In the genomic region with DNA sequence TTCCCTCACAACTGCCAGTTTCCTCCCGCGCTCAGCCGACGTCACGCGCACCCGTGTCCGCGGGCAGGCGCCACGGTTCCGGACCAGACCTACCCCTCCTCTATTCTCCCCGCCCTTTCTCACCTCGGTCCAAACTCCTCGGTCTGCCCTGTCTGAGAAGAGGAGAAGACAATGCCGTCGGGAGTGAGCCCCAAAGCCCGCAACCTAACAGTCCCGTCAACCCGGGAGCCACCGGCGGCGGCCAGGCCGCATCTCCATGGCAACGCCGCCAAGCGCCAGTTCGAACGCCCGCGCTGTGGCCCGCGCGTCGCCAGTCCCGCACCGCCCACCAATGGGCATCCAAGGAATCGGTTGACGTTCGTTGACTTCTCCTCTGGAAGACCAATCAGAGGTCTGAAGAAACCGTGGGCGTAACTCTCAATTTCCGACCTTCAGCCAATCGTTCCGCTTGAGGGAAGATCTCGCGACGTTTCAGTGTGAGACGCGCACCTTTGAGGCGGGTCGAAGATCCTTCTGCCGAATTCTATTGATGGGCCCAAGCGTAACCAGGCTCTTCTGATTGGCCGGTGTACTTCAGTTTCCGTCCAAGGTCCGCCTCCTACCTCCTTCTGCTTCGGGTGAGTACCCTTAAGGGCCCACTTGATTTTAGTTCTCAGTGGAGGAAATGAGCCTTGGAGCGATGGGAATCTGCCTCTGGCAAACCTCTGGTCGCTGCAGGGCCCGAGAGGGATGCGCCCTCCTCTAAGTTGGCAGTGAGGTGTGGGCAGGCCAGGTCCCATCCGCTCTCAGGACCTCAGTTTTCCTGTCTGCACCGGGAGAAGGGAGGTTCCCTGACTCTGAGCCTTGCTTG, we compare ENCODE assay signal across 1 cellular context.
A peak's percentile ranks its signal among the peaks of the same experiment; 100 is the strongest.
TF ChIP-seq lines count a peak whose summit lies in the region.

A gene with protein sequence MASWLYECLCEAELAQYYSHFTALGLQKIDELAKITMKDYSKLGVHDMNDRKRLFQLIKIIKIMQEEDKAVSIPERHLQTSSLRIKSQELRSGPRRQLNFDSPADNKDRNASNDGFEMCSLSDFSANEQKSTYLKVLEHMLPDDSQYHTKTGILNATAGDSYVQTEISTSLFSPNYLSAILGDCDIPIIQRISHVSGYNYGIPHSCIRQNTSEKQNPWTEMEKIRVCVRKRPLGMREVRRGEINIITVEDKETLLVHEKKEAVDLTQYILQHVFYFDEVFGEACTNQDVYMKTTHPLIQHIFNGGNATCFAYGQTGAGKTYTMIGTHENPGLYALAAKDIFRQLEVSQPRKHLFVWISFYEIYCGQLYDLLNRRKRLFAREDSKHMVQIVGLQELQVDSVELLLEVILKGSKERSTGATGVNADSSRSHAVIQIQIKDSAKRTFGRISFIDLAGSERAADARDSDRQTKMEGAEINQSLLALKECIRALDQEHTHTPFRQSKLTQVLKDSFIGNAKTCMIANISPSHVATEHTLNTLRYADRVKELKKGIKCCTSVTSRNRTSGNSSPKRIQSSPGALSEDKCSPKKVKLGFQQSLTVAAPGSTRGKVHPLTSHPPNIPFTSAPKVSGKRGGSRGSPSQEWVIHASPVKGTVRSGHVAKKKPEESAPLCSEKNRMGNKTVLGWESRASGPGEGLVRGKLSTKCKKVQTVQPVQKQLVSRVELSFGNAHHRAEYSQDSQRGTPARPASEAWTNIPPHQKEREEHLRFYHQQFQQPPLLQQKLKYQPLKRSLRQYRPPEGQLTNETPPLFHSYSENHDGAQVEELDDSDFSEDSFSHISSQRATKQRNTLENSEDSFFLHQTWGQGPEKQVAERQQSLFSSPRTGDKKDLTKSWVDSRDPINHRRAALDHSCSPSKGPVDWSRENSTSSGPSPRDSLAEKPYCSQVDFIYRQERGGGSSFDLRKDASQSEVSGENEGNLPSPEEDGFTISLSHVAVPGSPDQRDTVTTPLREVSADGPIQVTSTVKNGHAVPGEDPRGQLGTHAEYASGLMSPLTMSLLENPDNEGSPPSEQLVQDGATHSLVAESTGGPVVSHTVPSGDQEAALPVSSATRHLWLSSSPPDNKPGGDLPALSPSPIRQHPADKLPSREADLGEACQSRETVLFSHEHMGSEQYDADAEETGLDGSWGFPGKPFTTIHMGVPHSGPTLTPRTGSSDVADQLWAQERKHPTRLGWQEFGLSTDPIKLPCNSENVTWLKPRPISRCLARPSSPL (N-terminal part only) (minus strand): TSS at position 286 of the 850 bp plus-strand sequence. CDS start 17,922 bp downstream, outside the sequence.
NUDT2 (plus strand) TSS at position 587 of the 850 bp plus-strand sequence. CDS start 9,471 bp downstream, outside the sequence.

TF ChIP-seq in HepG2, 621 proteins besides CTCF, POLR2A, EP300 and RAD21 (continued from another document and continues in another):
- TF ChIP-seq NPAS2 (CRISPR knock-in tag; IDR thresholded peaks at IDR 0.05; ENCODE audit: borderline replicate concordance) (no peak), KLF16 (CRISPR knock-in tag; IDR thresholded peaks at IDR 0.05) (peak in 1 of 2 experiments; percentile 68; a peak in 2 of 4 replicates), HMGA1 (CRISPR knock-in tag; conservative IDR thresholded peaks at IDR 0.05) (no peak), ZNF75D (CRISPR knock-in tag; IDR thresholded peaks at IDR 0.05; ENCODE audit: borderline replicate concordance) (no peak), PRMT3 (CRISPR knock-in tag; IDR thresholded peaks at IDR 0.05; ENCODE audit: borderline replicate concordance, low read depth) (no peak), ZBTB20 (CRISPR knock-in tag; IDR thresholded peaks at IDR 0.05; ENCODE audit: borderline replicate concordance, low read depth) (no peak), RAD51 (IDR thresholded peaks at IDR 0.05; ENCODE audit: borderline replicate concordance) (no peak), GABPB1 (CRISPR knock-in tag; IDR thresholded peaks at IDR 0.05) (peak; percentile 89), ZNF564 (CRISPR knock-in tag; IDR thresholded peaks at IDR 0.05) (no peak), MLXIP (CRISPR knock-in tag; IDR thresholded peaks at IDR 0.05; ENCODE audit: borderline replicate concordance) (no peak), HES4 (CRISPR knock-in tag; IDR thresholded peaks at IDR 0.05; ENCODE audit: borderline replicate concordance) (peak; percentile 54; the same call in 1 of the 2 replicates), GATA4 (IDR thresholded peaks at IDR 0.05; ENCODE audit: borderline replicate concordance, low read depth) (no peak), ZNF558 (CRISPR knock-in tag; IDR thresholded peaks at IDR 0.05; ENCODE audit: borderline replicate concordance) (no peak), GABPA (IDR thresholded peaks at IDR 0.05; ENCODE audit: low read depth, low read length) (peak; percentile 47; the same call in 1 of the 2 replicates), GABPA (CRISPR knock-in tag; IDR thresholded peaks at IDR 0.05; ENCODE audit: low read depth) (peak; percentile 78), ZNF776 (CRISPR knock-in tag; IDR thresholded peaks at IDR 0.05) (peak; percentile 76; the same call in 1 of the 2 replicates), ZNF7 (CRISPR knock-in tag; IDR thresholded peaks at IDR 0.05) (no peak), TOE1 (CRISPR knock-in tag; IDR thresholded peaks at IDR 0.05) (no peak), ARID3A (IDR thresholded peaks at IDR 0.05; ENCODE audit: low read depth, low read length) (no peak), MTF2 (CRISPR knock-in tag; IDR thresholded peaks at IDR 0.05; ENCODE audit: borderline replicate concordance) (no peak), KDM3A (CRISPR knock-in tag; IDR thresholded peaks at IDR 0.05; ENCODE audit: low read depth) (no peak), ZNF724P (CRISPR knock-in tag; IDR thresholded peaks at IDR 0.05; ENCODE audit: borderline replicate concordance) (no peak; the same call in 1 of the 2 replicates), ZSCAN31 (CRISPR knock-in tag; IDR thresholded peaks at IDR 0.05; ENCODE audit: low read depth) (0 out of 2 replicates have a peak, but pooled peaks have one; percentile 50), SMAD1 (CRISPR knock-in tag; IDR thresholded peaks at IDR 0.05; ENCODE audit: borderline replicate concordance, low read depth) (no peak; the same call in 1 of the 2 replicates), MBD4 (IDR thresholded peaks at IDR 0.05; ENCODE audit: borderline replicate concordance, low read length) (no peak), ZNF234 (CRISPR knock-in tag; conservative IDR thresholded peaks at IDR 0.05) (no peak), ZNF350 (CRISPR knock-in tag; IDR thresholded peaks at IDR 0.05; ENCODE audit: borderline replicate concordance, low read depth) (peak; percentile 72; the same call in 1 of the 2 replicates), SP2 (CRISPR knock-in tag; IDR thresholded peaks at IDR 0.05) (peak; percentile 95), KLF6 (CRISPR knock-in tag; IDR thresholded peaks at IDR 0.05) (peak; percentile 47), ZNF652 (CRISPR knock-in tag; IDR thresholded peaks at IDR 0.05; ENCODE audit: borderline replicate concordance, low read depth) (no peak)
- TF ChIP-seq, protein P1, sequence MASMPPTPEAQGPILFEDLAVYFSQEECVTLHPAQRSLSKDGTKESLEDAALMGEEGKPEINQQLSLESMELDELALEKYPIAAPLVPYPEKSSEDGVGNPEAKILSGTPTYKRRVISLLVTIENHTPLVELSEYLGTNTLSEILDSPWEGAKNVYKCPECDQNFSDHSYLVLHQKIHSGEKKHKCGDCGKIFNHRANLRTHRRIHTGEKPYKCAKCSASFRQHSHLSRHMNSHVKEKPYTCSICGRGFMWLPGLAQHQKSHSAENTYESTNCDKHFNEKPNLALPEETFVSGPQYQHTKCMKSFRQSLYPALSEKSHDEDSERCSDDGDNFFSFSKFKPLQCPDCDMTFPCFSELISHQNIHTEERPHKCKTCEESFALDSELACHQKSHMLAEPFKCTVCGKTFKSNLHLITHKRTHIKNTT (CRISPR knock-in tag; IDR thresholded peaks at IDR 0.05): no peak
- TF ChIP-seq, protein P2, sequence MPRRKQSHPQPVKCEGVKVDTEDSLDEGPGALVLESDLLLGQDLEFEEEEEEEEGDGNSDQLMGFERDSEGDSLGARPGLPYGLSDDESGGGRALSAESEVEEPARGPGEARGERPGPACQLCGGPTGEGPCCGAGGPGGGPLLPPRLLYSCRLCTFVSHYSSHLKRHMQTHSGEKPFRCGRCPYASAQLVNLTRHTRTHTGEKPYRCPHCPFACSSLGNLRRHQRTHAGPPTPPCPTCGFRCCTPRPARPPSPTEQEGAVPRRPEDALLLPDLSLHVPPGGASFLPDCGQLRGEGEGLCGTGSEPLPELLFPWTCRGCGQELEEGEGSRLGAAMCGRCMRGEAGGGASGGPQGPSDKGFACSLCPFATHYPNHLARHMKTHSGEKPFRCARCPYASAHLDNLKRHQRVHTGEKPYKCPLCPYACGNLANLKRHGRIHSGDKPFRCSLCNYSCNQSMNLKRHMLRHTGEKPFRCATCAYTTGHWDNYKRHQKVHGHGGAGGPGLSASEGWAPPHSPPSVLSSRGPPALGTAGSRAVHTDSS (CRISPR knock-in tag; conservative IDR thresholded peaks at IDR 0.05): no peak
- TF ChIP-seq, protein P3, sequence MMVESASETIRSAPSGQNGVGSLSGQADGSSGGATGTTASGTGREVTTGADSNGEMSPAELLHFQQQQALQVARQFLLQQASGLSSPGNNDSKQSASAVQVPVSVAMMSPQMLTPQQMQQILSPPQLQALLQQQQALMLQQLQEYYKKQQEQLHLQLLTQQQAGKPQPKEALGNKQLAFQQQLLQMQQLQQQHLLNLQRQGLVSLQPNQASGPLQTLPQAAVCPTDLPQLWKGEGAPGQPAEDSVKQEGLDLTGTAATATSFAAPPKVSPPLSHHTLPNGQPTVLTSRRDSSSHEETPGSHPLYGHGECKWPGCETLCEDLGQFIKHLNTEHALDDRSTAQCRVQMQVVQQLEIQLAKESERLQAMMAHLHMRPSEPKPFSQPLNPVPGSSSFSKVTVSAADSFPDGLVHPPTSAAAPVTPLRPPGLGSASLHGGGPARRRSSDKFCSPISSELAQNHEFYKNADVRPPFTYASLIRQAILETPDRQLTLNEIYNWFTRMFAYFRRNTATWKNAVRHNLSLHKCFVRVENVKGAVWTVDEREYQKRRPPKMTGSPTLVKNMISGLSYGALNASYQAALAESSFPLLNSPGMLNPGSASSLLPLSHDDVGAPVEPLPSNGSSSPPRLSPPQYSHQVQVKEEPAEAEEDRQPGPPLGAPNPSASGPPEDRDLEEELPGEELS (CRISPR knock-in tag; IDR thresholded peaks at IDR 0.05): no peak
- TF ChIP-seq, protein P4, sequence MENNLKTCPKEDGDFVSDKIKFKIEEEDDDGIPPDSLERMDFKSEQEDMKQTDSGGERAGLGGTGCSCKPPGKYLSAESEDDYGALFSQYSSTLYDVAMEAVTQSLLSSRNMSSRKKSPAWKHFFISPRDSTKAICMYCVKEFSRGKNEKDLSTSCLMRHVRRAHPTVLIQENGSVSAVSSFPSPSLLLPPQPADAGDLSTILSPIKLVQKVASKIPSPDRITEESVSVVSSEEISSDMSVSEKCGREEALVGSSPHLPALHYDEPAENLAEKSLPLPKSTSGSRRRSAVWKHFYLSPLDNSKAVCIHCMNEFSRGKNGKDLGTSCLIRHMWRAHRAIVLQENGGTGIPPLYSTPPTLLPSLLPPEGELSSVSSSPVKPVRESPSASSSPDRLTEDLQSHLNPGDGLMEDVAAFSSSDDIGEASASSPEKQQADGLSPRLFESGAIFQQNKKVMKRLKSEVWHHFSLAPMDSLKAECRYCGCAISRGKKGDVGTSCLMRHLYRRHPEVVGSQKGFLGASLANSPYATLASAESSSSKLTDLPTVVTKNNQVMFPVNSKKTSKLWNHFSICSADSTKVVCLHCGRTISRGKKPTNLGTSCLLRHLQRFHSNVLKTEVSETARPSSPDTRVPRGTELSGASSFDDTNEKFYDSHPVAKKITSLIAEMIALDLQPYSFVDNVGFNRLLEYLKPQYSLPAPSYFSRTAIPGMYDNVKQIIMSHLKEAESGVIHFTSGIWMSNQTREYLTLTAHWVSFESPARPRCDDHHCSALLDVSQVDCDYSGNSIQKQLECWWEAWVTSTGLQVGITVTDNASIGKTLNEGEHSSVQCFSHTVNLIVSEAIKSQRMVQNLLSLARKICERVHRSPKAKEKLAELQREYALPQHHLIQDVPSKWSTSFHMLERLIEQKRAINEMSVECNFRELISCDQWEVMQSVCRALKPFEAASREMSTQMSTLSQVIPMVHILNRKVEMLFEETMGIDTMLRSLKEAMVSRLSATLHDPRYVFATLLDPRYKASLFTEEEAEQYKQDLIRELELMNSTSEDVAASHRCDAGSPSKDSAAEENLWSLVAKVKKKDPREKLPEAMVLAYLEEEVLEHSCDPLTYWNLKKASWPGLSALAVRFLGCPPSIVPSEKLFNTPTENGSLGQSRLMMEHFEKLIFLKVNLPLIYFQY (CRISPR knock-in tag; IDR thresholded peaks at IDR 0.05; ENCODE audit: borderline replicate concordance): no peak
- TF ChIP-seq, protein P5, sequence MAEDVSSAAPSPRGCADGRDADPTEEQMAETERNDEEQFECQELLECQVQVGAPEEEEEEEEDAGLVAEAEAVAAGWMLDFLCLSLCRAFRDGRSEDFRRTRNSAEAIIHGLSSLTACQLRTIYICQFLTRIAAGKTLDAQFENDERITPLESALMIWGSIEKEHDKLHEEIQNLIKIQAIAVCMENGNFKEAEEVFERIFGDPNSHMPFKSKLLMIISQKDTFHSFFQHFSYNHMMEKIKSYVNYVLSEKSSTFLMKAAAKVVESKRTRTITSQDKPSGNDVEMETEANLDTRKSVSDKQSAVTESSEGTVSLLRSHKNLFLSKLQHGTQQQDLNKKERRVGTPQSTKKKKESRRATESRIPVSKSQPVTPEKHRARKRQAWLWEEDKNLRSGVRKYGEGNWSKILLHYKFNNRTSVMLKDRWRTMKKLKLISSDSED (CRISPR knock-in tag; IDR thresholded peaks at IDR 0.05): no peak
